ENCODE assay signal across 2 cellular contexts in the genomic region with DNA sequence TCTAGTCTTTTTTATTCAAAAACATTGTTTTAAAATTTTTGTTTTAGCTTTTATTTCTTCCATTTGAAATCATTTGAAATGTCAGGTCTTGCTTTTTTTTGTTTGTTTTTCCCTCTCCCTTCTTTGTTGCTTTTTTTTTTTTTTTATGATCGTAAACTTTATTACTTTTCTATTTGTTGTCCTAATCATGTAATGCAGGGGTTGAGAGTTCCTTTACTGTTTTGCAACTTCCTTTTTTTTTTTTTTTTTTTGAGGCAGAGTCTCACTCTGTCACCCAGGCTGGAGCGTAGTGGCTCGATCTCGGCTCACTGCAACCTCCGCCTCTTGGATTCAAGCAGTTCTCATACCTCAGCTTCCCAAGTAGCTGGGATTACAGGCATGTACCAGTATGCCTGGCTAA.
TF ChIP-seq lines count a peak whose summit lies in the region.

No MANE protein-coding gene starts in this region.

TF ChIP-seq in HepG2, 621 proteins besides CTCF, POLR2A, EP300 and RAD21 (continued from another document):
- TF ChIP-seq, protein P1, sequence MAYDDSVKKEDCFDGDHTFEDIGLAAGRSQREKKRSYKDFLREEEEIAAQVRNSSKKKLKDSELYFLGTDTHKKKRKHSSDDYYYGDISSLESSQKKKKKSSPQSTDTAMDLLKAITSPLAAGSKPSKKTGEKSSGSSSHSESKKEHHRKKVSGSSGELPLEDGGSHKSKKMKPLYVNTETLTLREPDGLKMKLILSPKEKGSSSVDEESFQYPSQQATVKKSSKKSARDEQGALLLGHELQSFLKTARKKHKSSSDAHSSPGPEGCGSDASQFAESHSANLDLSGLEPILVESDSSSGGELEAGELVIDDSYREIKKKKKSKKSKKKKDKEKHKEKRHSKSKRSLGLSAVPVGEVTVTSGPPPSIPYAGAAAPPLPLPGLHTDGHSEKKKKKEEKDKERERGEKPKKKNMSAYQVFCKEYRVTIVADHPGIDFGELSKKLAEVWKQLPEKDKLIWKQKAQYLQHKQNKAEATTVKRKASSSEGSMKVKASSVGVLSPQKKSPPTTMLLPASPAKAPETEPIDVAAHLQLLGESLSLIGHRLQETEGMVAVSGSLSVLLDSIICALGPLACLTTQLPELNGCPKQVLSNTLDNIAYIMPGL (CRISPR knock-in tag; IDR thresholded peaks at IDR 0.05; ENCODE audit: borderline replicate concordance in 1 of 2, low read depth in 1 of 2) = no peak
- TF ChIP-seq ZIK1 (CRISPR knock-in tag; IDR thresholded peaks at IDR 0.05; ENCODE audit: borderline replicate concordance, low read depth) (no peak), ZSCAN25 (CRISPR knock-in tag; IDR thresholded peaks at IDR 0.05) (no peak), RXRB (CRISPR knock-in tag; IDR thresholded peaks at IDR 0.05; ENCODE audit: borderline replicate concordance) (no peak), HDAC2 (CRISPR knock-in tag; IDR thresholded peaks at IDR 0.05) (no peak), ZNF17 (CRISPR knock-in tag; IDR thresholded peaks at IDR 0.05) (no peak), PRPF4 (IDR thresholded peaks at IDR 0.05; ENCODE audit: low read depth, low read length, poor library complexity, severe bottlenecking) (no peak)

TF ChIP-seq in WTC11, 78 proteins besides CTCF, POLR2A, EP300 and RAD21 (continued from another document):
- TF ChIP-seq, protein P2, sequence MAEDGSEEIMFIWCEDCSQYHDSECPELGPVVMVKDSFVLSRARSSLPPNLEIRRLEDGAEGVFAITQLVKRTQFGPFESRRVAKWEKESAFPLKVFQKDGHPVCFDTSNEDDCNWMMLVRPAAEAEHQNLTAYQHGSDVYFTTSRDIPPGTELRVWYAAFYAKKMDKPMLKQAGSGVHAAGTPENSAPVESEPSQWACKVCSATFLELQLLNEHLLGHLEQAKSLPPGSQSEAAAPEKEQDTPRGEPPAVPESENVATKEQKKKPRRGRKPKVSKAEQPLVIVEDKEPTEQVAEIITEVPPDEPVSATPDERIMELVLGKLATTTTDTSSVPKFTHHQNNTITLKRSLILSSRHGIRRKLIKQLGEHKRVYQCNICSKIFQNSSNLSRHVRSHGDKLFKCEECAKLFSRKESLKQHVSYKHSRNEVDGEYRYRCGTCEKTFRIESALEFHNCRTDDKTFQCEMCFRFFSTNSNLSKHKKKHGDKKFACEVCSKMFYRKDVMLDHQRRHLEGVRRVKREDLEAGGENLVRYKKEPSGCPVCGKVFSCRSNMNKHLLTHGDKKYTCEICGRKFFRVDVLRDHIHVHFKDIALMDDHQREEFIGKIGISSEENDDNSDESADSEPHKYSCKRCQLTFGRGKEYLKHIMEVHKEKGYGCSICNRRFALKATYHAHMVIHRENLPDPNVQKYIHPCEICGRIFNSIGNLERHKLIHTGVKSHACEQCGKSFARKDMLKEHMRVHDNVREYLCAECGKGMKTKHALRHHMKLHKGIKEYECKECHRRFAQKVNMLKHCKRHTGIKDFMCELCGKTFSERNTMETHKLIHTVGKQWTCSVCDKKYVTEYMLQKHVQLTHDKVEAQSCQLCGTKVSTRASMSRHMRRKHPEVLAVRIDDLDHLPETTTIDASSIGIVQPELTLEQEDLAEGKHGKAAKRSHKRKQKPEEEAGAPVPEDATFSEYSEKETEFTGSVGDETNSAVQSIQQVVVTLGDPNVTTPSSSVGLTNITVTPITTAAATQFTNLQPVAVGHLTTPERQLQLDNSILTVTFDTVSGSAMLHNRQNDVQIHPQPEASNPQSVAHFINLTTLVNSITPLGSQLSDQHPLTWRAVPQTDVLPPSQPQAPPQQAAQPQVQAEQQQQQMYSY (CRISPR knock-in tag; IDR thresholded peaks at IDR 0.05) = no peak
- TF ChIP-seq, protein P3, sequence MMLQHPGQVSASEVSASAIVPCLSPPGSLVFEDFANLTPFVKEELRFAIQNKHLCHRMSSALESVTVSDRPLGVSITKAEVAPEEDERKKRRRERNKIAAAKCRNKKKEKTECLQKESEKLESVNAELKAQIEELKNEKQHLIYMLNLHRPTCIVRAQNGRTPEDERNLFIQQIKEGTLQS (CRISPR knock-in tag; conservative IDR thresholded peaks at IDR 0.05) = no peak
- TF ChIP-seq, protein P4, sequence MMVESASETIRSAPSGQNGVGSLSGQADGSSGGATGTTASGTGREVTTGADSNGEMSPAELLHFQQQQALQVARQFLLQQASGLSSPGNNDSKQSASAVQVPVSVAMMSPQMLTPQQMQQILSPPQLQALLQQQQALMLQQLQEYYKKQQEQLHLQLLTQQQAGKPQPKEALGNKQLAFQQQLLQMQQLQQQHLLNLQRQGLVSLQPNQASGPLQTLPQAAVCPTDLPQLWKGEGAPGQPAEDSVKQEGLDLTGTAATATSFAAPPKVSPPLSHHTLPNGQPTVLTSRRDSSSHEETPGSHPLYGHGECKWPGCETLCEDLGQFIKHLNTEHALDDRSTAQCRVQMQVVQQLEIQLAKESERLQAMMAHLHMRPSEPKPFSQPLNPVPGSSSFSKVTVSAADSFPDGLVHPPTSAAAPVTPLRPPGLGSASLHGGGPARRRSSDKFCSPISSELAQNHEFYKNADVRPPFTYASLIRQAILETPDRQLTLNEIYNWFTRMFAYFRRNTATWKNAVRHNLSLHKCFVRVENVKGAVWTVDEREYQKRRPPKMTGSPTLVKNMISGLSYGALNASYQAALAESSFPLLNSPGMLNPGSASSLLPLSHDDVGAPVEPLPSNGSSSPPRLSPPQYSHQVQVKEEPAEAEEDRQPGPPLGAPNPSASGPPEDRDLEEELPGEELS (CRISPR knock-in tag; IDR thresholded peaks at IDR 0.05) = no peak
- TF ChIP-seq TCF7 (CRISPR knock-in tag; IDR thresholded peaks at IDR 0.05; ENCODE audit: low read depth) (no peak), NFATC4 (CRISPR knock-in tag; IDR thresholded peaks at IDR 0.05) (no peak), CREM (CRISPR knock-in tag; IDR thresholded peaks at IDR 0.05) (no peak), TEAD4 (CRISPR knock-in tag; IDR thresholded peaks at IDR 0.05) (no peak), MYBL2 (CRISPR knock-in tag; IDR thresholded peaks at IDR 0.05) (no peak), ZNF416 (CRISPR knock-in tag; IDR thresholded peaks at IDR 0.05) (no peak)
- TF ChIP-seq, protein P5, sequence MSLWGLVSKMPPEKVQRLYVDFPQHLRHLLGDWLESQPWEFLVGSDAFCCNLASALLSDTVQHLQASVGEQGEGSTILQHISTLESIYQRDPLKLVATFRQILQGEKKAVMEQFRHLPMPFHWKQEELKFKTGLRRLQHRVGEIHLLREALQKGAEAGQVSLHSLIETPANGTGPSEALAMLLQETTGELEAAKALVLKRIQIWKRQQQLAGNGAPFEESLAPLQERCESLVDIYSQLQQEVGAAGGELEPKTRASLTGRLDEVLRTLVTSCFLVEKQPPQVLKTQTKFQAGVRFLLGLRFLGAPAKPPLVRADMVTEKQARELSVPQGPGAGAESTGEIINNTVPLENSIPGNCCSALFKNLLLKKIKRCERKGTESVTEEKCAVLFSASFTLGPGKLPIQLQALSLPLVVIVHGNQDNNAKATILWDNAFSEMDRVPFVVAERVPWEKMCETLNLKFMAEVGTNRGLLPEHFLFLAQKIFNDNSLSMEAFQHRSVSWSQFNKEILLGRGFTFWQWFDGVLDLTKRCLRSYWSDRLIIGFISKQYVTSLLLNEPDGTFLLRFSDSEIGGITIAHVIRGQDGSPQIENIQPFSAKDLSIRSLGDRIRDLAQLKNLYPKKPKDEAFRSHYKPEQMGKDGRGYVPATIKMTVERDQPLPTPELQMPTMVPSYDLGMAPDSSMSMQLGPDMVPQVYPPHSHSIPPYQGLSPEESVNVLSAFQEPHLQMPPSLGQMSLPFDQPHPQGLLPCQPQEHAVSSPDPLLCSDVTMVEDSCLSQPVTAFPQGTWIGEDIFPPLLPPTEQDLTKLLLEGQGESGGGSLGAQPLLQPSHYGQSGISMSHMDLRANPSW (CRISPR knock-in tag; conservative IDR thresholded peaks at IDR 0.05; ENCODE audit: low read depth) = no peak
- TF ChIP-seq, protein P6, sequence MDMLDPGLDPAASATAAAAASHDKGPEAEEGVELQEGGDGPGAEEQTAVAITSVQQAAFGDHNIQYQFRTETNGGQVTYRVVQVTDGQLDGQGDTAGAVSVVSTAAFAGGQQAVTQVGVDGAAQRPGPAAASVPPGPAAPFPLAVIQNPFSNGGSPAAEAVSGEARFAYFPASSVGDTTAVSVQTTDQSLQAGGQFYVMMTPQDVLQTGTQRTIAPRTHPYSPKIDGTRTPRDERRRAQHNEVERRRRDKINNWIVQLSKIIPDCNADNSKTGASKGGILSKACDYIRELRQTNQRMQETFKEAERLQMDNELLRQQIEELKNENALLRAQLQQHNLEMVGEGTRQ (CRISPR knock-in tag; IDR thresholded peaks at IDR 0.05) = no peak
- TF ChIP-seq, protein P7, sequence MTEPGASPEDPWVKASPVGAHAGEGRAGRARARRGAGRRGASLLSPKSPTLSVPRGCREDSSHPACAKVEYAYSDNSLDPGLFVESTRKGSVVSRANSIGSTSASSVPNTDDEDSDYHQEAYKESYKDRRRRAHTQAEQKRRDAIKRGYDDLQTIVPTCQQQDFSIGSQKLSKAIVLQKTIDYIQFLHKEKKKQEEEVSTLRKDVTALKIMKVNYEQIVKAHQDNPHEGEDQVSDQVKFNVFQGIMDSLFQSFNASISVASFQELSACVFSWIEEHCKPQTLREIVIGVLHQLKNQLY (CRISPR knock-in tag; IDR thresholded peaks at IDR 0.05) = no peak
- TF ChIP-seq, protein P8, sequence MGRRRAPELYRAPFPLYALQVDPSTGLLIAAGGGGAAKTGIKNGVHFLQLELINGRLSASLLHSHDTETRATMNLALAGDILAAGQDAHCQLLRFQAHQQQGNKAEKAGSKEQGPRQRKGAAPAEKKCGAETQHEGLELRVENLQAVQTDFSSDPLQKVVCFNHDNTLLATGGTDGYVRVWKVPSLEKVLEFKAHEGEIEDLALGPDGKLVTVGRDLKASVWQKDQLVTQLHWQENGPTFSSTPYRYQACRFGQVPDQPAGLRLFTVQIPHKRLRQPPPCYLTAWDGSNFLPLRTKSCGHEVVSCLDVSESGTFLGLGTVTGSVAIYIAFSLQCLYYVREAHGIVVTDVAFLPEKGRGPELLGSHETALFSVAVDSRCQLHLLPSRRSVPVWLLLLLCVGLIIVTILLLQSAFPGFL (CRISPR knock-in tag; IDR thresholded peaks at IDR 0.05; ENCODE audit: borderline replicate concordance) = no peak
- TF ChIP-seq, protein P9, sequence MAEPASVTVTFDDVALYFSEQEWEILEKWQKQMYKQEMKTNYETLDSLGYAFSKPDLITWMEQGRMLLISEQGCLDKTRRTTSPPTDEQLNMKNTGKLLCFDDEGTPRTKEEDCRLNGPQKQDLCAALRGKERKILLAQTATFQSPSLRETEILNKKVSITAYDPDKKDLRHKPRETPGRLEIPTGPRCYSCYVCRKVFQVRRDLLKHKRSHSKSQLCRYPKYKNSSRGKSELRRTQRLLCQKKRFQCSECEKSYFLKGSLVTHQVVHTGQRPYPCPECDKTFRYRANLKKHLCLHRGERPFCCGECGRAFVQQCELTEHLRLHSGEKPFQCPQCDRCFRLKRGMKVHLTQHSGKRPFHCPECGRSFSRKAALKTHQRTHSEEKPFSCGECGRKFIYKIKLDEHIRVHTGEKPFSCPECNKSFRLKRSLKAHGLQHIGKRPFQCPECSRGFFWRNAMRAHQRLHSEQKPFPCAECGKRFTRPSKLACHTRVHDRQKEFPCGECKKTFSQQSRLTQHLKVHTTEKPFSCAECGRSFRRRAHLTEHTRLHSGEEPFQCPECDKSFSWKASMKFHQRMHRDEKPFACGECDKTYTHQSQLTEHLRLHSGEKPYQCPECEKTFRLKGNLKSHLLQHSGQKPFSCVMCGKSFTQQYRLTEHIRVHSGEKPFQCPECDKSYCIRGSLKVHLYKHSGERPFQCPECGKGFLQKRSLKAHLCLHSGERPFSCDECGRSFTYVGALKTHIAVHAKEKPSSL (CRISPR knock-in tag; conservative IDR thresholded peaks at IDR 0.05) = no peak
